1 cellular context compared by ENCODE assay signal in the genomic region with DNA sequence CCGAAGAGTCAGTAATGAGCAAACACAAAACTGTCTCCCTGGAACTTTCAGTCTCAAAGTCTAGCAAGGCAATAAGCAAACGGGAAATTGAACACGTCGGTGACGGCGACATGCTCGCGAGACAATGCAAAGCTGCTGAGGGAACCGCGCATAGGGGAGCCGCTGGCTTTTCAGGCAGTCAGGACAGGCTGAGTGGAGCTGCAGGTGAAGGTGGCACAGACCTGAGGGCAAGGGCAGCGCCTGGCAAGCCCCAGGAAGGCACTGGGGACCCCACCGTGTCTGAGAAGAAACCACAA.
TF ChIP-seq lines count a peak whose summit lies in the region.

No MANE protein-coding gene starts in this region.

TF ChIP-seq in HepG2, 621 proteins besides CTCF, POLR2A, EP300 and RAD21:
- TF ChIP-seq DNMT3B (CRISPR knock-in tag; conservative IDR thresholded peaks at IDR 0.05): no peak
- TF ChIP-seq PCBP2 (optimal IDR thresholded peaks at IDR 0.05; ENCODE audit: low read depth, low read length, poor library complexity, severe bottlenecking): no peak
- peak; percentile 68 for TF ChIP-seq PRPF4 (IDR thresholded peaks at IDR 0.05; ENCODE audit: low read depth, low read length, poor library complexity, severe bottlenecking)
- TF ChIP-seq ZBTB33 (CRISPR knock-in tag; IDR thresholded peaks at IDR 0.05): peak; percentile 33; the same call in 1 of the 2 replicates
TF ChIP-seq in HepG2: peak in this region for 2.
